22 cellular contexts compared by ENCODE assay signal in genomic region chr21:36541721-36542139, GRCh38.
DNase-seq lines count a peak whose midpoint lies in the region; ATAC-seq, FAIRE-seq and TF ChIP-seq lines count a peak whose summit lies in the region.
"Had no signal": no experiment of that assay in that cellular context is flagged by ENCODE, and none has a peak within 500 bp of the region (broad histone marks: within the 10 kb centered on the region; RNA-seq: fewer than 3 reads in every experiment).

No MANE protein-coding gene starts in this region.

- peaks cover 3% of the 10 kb centered on the region for H3K4me1 Mint-ChIP-seq in activated B cell treated with CpG ODN at 0.5 μM for 24 hours
- H3K4me1 Mint-ChIP-seq: CD4-positive, CD25-positive, alpha-beta regulatory T cell; T-cell had no signal

- no peak for TF ChIP-seq CTCF in activated B cell treated with CpG ODN at 0.5 μM for 24 hours (IDR thresholded peaks at IDR 0.05)
- no peak for TF ChIP-seq CTCF in tibial nerve (IDR thresholded peaks at IDR 0.05)

- H3K4me1 ChIP-seq in tibial nerve: no peaks in the 10 kb centered on the region

- no peak overlapping the region for H3K27ac Mint-ChIP-seq in activated B cell treated with CpG ODN at 0.5 μM for 24 hours
- H3K27ac Mint-ChIP-seq: B cell; CD4-positive, CD25-positive, alpha-beta regulatory T cell; T-cell had no signal

- WGBS in tibial nerve, 2 donors: 87 to 91% methylated on average over 6 of the region's 6 CpGs

- CTCF ChIA-PET in activated B cell treated with CpG ODN at 0.5 μM for 24 hours (lab: Charles Lee): no interaction called here

- H3K36me3 Mint-ChIP-seq in activated B cell treated with CpG ODN at 0.5 μM for 24 hours (ENCODE audit: low read depth): no peaks in the 10 kb centered on the region
- H3K36me3 Mint-ChIP-seq: CD4-positive, CD25-positive, alpha-beta regulatory T cell; T-cell had no signal

- no peaks in the 10 kb centered on the region for H3K9me3 Mint-ChIP-seq in activated B cell treated with CpG ODN at 0.5 μM for 24 hours
- H3K9me3 Mint-ChIP-seq: T-cell had no signal

- H3K4me3 Mint-ChIP-seq in activated B cell treated with CpG ODN at 0.5 μM for 24 hours: peak overlapping the region; percentile 41
- H3K4me3 Mint-ChIP-seq: B cell; CD4-positive, CD25-positive, alpha-beta regulatory T cell; T-cell had no signal

- H3K27ac ChIP-seq in tibial nerve: no peak overlapping the region
- H3K27ac ChIP-seq: GM23248 had no signal

- H3K36me3 ChIP-seq in tibial nerve: no peaks in the 10 kb centered on the region

- POLR2A ChIA-PET in activated B cell treated with CpG ODN at 0.5 μM for 24 hours (lab: Charles Lee): interaction anchor here (1.0 kb wide), 1 partner anchor 28 kb away, joined by 3 read pairs; no protein-coding TSS in a partner anchor

- peak; percentile 67 for FAIRE-seq in GM12892 (lab: Jason Lieb, UNC)
- FAIRE-seq: G401.6 had no signal

- H3K27me3 Mint-ChIP-seq in activated B cell treated with CpG ODN at 0.5 μM for 24 hours: peaks cover 11% of the 10 kb centered on the region

- DNase-seq in GM12892 (ENCODE audit: insufficient read length) (no peak), activated B cell treated with CpG ODN at 0.5 μM for 24 hours (no peak), tibial nerve (ENCODE audit: low spot score in 2 of 2) (no peak), SK-N-DZ (ENCODE audit: low spot score) (no peak)
- DNase-seq: CD4-positive, CD25-positive, alpha-beta regulatory T cell; COR-L47; DMS 273 treated with DMSO at 0.1 percent for 48 hours; GM23248; HCEC 1CT; NCI-H1105 treated with DMSO at 0.1 percent for 48 hours; NCI-H1694; NCI-H748 treated with DMSO at 0.1 percent for 48 hours; NK-92 treated with Interleukin-12 subunit alpha and Interleukin-12 subunit beta, amount 100 ng/mL, for 24 hours; OCI-M1; Right ventricle myocardium superior; SK-N-SH; T-cell had no signal

- H3K27me3 ChIP-seq in tibial nerve: peaks cover 0 to 28% of the 10 kb centered on the region in 2 donors

- TF ChIP-seq POLR2A in GM12892 (IDR thresholded peaks at IDR 0.05; ENCODE audit: low read depth, low read length): peak; percentile 51
- no peak for TF ChIP-seq POLR2A in tibial nerve (IDR thresholded peaks at IDR 0.05)

- peak overlapping the region; percentile 24 for H3K4me3 ChIP-seq in GM08714 (ENCODE audit: low read length)
- no peak overlapping the region for H3K4me3 ChIP-seq in tibial nerve
- H3K4me3 ChIP-seq: GM23248 had no signal

- intact Hi-C loops in activated B cell treated with CpG ODN at 0.5 μM for 24 hours (cut with micrococcal nuclease): loop anchor here (1.0 to 2.0 kb wide), 2 partner anchors 29 to 37 kb away; no protein-coding TSS in a partner anchor

- no peaks in the 10 kb centered on the region for H3K9me3 ChIP-seq in tibial nerve
- H3K9me3 ChIP-seq: SK-N-SH had no signal

- ATAC-seq in GM19395 (IDR thresholded peaks at IDR 0.05; ENCODE audit: unreplicated experiment): peak; percentile 18
- no peak for ATAC-seq in activated B cell treated with CpG ODN at 0.5 μM for 24 hours (ENCODE audit: low read depth)
- no peak for ATAC-seq in GM21619 (IDR thresholded peaks at IDR 0.05; ENCODE audit: unreplicated experiment)
- ATAC-seq: T-cell had no signal

- TF ChIP-seq EP300 in tibial nerve (IDR thresholded peaks at IDR 0.05): no peak
